Comparison of ENCODE assay signal across 9 cellular contexts in the genomic region with DNA sequence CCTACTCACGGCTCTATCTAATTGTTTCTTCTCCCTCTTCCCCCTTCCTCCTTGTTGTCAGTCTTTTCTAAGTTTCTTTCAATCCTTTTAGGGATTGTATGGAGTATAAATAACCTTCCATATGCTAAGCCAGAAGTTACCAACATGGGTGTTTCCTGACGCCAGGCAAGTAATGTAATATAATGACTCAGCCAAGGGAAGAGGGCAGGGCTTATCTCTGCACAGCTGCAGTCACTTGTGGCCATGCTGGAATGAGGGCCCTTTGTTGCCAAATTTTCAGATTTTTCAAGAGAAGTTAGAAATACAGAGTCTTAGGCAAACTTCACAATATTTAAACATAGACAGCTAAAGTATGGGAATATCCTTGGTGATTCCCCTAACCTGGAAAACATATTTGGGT.
DNase-seq lines count a peak whose midpoint lies in the region; ATAC-seq and TF ChIP-seq lines count a peak whose summit lies in the region.
"Had no signal": no experiment of that assay in that cellular context is flagged by ENCODE, and none has a peak within 500 bp of the region (broad histone marks: within the 10 kb centered on the region; RNA-seq: fewer than 3 reads in every experiment).

No MANE protein-coding gene starts in this region.

- in situ Hi-C loops in KBM-7 (cut with MboI; ENCODE audit: low pct_unique_long_range_greater_than_20kb, low sequenced_read_pairs): no loop called here

- no peak overlapping the region for H3K9ac ChIP-seq in DND-41 (ENCODE audit: low read depth, low read length)

- H3K27me3 Mint-ChIP-seq in activated naive CD8-positive, alpha-beta T cell treated with anti-CD3 and anti-CD28 coated beads for 36 hours: no peaks in the 10 kb centered on the region

- peak overlapping the region; percentile 95 for H3K27ac Mint-ChIP-seq in activated naive CD8-positive, alpha-beta T cell treated with anti-CD3 and anti-CD28 coated beads for 36 hours

- no peak for TF ChIP-seq CTCF in DND-41 (IDR thresholded peaks at IDR 0.05; ENCODE audit: borderline replicate concordance, extremely low read depth, low read length, poor library complexity, severe bottlenecking)
- no peak for TF ChIP-seq CTCF in mucosa of descending colon (IDR thresholded peaks at IDR 0.05)

- H3K9me3 Mint-ChIP-seq in activated naive CD8-positive, alpha-beta T cell treated with anti-CD3 and anti-CD28 coated beads for 36 hours: no peaks in the 10 kb centered on the region

- no peak overlapping the region for H3K4me3 ChIP-seq in DND-41 (ENCODE audit: low read depth in 1 of 2, low read length in 2 of 2)
- no peak overlapping the region for H3K4me3 ChIP-seq in mucosa of descending colon

- ATAC-seq in DND-41 (ENCODE audit: insufficient read depth, low read depth) (peak; percentile 66), mucosa of descending colon (peak; percentile 93), GM18873 (IDR thresholded peaks at IDR 0.05; ENCODE audit: low FRiP score, unreplicated experiment) (no peak), GM18868 (IDR thresholded peaks at IDR 0.05; ENCODE audit: unreplicated experiment) (no peak), HG03378 (IDR thresholded peaks at IDR 0.05; ENCODE audit: unreplicated experiment) (no peak)

- H3K9me3 ChIP-seq in DND-41 (ENCODE audit: insufficient read depth, low read length, severe bottlenecking) (no peaks in the 10 kb centered on the region), mucosa of descending colon (no peaks in the 10 kb centered on the region)

- intact Hi-C loops in mucosa of descending colon (cut with DNase I, micrococcal nuclease): no loop called here

- H3K27ac ChIP-seq in DND-41 (ENCODE audit: low read length): no peak overlapping the region

- DNase-seq in DND-41 (no peak), Kasumi-1 (lab: John Stamatoyannopoulos, UW) (peak; percentile 81 to 82), mucosa of descending colon (peak in 1 of 3 donors; percentile 7), KBM-7 (no peak)
- DNase-seq in activated naive CD8-positive, alpha-beta T cell treated with anti-CD3 and anti-CD28 coated beads for 36 hours: no peak
- DNase-seq: effector CD4-positive, alpha-beta T cell had no signal

- H4K20me1 ChIP-seq in DND-41 (ENCODE audit: insufficient read depth, low read length): no peaks in the 10 kb centered on the region

- H3K4me1 ChIP-seq in DND-41 (ENCODE audit: insufficient read depth, low read length) (peaks cover 19% of the 10 kb centered on the region), mucosa of descending colon (ENCODE audit: low read depth) (no peaks in the 10 kb centered on the region)

- H3K79me2 ChIP-seq in DND-41 (ENCODE audit: insufficient read depth, low read length): no peaks in the 10 kb centered on the region

- no peaks in the 10 kb centered on the region for H3K27me3 ChIP-seq in DND-41 (ENCODE audit: insufficient read depth, low read length, poor library complexity)

- peaks cover 2% of the 10 kb centered on the region for H3K36me3 Mint-ChIP-seq in activated naive CD8-positive, alpha-beta T cell treated with anti-CD3 and anti-CD28 coated beads for 36 hours

- no peak overlapping the region for H2AFZ ChIP-seq in DND-41 (ENCODE audit: low read depth, low read length)

- no peaks in the 10 kb centered on the region for H3K36me3 ChIP-seq in DND-41 (ENCODE audit: insufficient read depth, low read length)
- H3K36me3 ChIP-seq in mucosa of descending colon (ENCODE audit: low read depth): no peaks in the 10 kb centered on the region

- H3K4me3 Mint-ChIP-seq in activated naive CD8-positive, alpha-beta T cell treated with anti-CD3 and anti-CD28 coated beads for 36 hours: peak overlapping the region; percentile 9

- peaks cover 58% of the 10 kb centered on the region for H3K4me1 Mint-ChIP-seq in activated naive CD8-positive, alpha-beta T cell treated with anti-CD3 and anti-CD28 coated beads for 36 hours

- H3K4me2 ChIP-seq in DND-41 (ENCODE audit: insufficient read depth, low read length): no peak overlapping the region

Comparison
In these comparisons a context has a peak if more than half of its experiments do, and no peak if none do; other contexts are left out.
1. ATAC-seq: peak in DND-41 (single experiment) and mucosa of descending colon (single experiment); none in GM18873 (single experiment), GM18868 (single experiment) and HG03378 (single experiment).
2. DNase-seq: peak in Kasumi-1 (2 of 2); none in DND-41 (single experiment), activated naive CD8-positive, alpha-beta T cell treated with anti-CD3 and anti-CD28 coated beads for 36 hours (single experiment) and KBM-7 (single experiment).